In genomic region chr1:34859442-34860200, GRCh38 we compare ENCODE assay signal across 8 cellular contexts. TPM values are rescaled to one million over a fixed set of nuclear protein-coding genes. Genes with fewer than 3 reads are reported as not detected.
DNase-seq lines count a peak whose midpoint lies in the region; ATAC-seq and TF ChIP-seq lines count a peak whose summit lies in the region.

A gene with protein sequence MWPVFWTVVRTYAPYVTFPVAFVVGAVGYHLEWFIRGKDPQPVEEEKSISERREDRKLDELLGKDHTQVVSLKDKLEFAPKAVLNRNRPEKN (minus strand): TSS chr1:34859749. CDS start chr1:34855977, 3,772 bp downstream.

- H3K4me1 ChIP-seq in BE2C (no peaks in the 10 kb centered on the region), colonic mucosa (peaks cover 4% of the 10 kb centered on the region)

- intact Hi-C loops in colonic mucosa (cut with DNase I) = no loop called here

- H3K27me3 ChIP-seq in BE2C (no peaks in the 10 kb centered on the region), colonic mucosa (no peaks in the 10 kb centered on the region), layer of hippocampus (ENCODE audit: control insufficient read depth, insufficient read depth, low read length) (no peaks in the 10 kb centered on the region)

- peak within 1 kb of the TSS; percentile 91 for H3K4me3 ChIP-seq in BE2C (ENCODE audit: low read depth, low read length)
- peak within 1 kb of the TSS; percentile 95 for H3K4me3 ChIP-seq in colonic mucosa

- H3K27ac ChIP-seq in colonic mucosa = peak within 1 kb of the TSS; percentile 56
- peak within 1 kb of the TSS; percentile 79 for H3K27ac ChIP-seq in layer of hippocampus (ENCODE audit: low read depth, low read length)

- ATAC-seq in HG03442 (IDR thresholded peaks at IDR 0.05; ENCODE audit: unreplicated experiment) = peak; percentile 95

- no peaks in the 10 kb centered on the region for H3K9me3 ChIP-seq in BE2C
- no peaks in the 10 kb centered on the region for H3K9me3 ChIP-seq in colonic mucosa

- peak; percentile 64 for TF ChIP-seq CTCF in BE2C (IDR thresholded peaks at IDR 0.05; ENCODE audit: low read depth, low read length)
- peak; percentile 78 for TF ChIP-seq CTCF in colonic mucosa (IDR thresholded peaks at IDR 0.05)

- H3K36me3 ChIP-seq in BE2C = no peaks in the 10 kb centered on the region
- peaks cover 7% of the 10 kb centered on the region for H3K36me3 ChIP-seq in colonic mucosa

- DNase-seq in BE2C (peak; percentile 86), GM19238 (ENCODE audit: insufficient read length, low spot score) (peak; percentile 98), NCI-H524 (lab: John Stamatoyannopoulos, UW) (peak; percentile 73 to 88), colonic mucosa (peak; percentile 97)
- DNase-seq in activated CD4-positive, alpha-beta T cell treated with anti-CD3 and anti-CD28 coated beads for 48 hours = peak; percentile 95
- DNase-seq in stimulated activated CD4-positive, alpha-beta T cell treated with anti-CD3 and anti-CD28 coated beads, Interleukin-1b, Interleukin-23, amount 100 ng/mL, for 4 hours (ENCODE audit: low read depth in 2 of 2) = peak; percentile 86 to 90

- H3K9ac ChIP-seq in colonic mucosa (ENCODE audit: low read depth in 2 of 2, low read length in 2 of 2) = peak within 1 kb of the TSS; percentile 80 to 99

RNA-seq across cellular contexts. Expression of the gene that starts here (rescaled TPM):
- 31.6 TPM for polyA plus RNA-seq in BE2C (2012; ENCODE audit: insufficient read depth, insufficient read length, low read depth)
- total RNA-seq in colonic mucosa = 10 to 100 TPM; 49.6 to 55.2 TPM

Comparison
In these comparisons a context has a peak if more than half of its experiments do, and no peak if none do; other contexts are left out.
1. Peak in every context shown above with its lines: DNase-seq, ATAC-seq, H3K4me3 ChIP-seq and H3K27ac ChIP-seq.